In genomic region chr20:53929974-53930650, GRCh38 we compare ENCODE assay signal across 11 cellular contexts.
DNase-seq lines count a peak whose midpoint lies in the region; ATAC-seq, FAIRE-seq and TF ChIP-seq lines count a peak whose summit lies in the region.
"Had no signal": no experiment of that assay in that cellular context is flagged by ENCODE, and none has a peak within 500 bp of the region (broad histone marks: within the 10 kb centered on the region; RNA-seq: fewer than 3 reads in every experiment).

No MANE protein-coding gene starts in this region.

- CTCF ChIA-PET in HepG2 (lab: Yijun Ruan, JAX; ENCODE audit: low intra/inter-chr PET ratio, low total read pairs) = no interaction called here
- CTCF ChIA-PET in CD8-positive, alpha-beta memory T cell (lab: Charles Lee) = interaction anchor here (1.0 to 2.7 kb wide), 3 partner anchors 14 to 517 kb away, joined by 3 to 10 read pairs (median 3); no protein-coding TSS in a partner anchor

- H3K36me3 ChIP-seq in HepG2 (replicated peaks in 1 of 2; ENCODE audit: control insufficient read depth in 1 of 2, insufficient read depth in 2 of 2, low read length in 2 of 2) (no peaks in the 10 kb centered on the region), right lobe of liver (no peaks in the 10 kb centered on the region), OCI-LY3 (replicated peaks; ENCODE audit: low read depth, low read length) (no peaks in the 10 kb centered on the region), transverse colon (no peaks in the 10 kb centered on the region), stomach (no peaks in the 10 kb centered on the region)
- H3K36me3 ChIP-seq in CD8-positive, alpha-beta memory T cell (ENCODE audit: insufficient read depth, low read length) = no peaks in the 10 kb centered on the region
- H3K36me3 ChIP-seq: ovary had no signal

- peaks cover 37 to 49% (median 47%) of the 10 kb centered on the region in 3 donors for H3K4me1 Mint-ChIP-seq in CD8-positive, alpha-beta memory T cell

- H3K4me3 ChIP-seq in HepG2 (replicated peaks in 1 of 3; ENCODE audit: insufficient read depth in 1 of 3, low read depth in 2 of 3, low read length in 3 of 3) = no peak overlapping the region
- H3K4me3 ChIP-seq in right lobe of liver = no peak overlapping the region
- H3K4me3 ChIP-seq in OCI-LY3 (ENCODE audit: low read length) = no peak overlapping the region
- H3K4me3 ChIP-seq in transverse colon = no peak overlapping the region
- no peak overlapping the region for H3K4me3 ChIP-seq in CD8-positive, alpha-beta memory T cell (ENCODE audit: low read length)
- no peak overlapping the region for H3K4me3 ChIP-seq in stomach
- H3K4me3 ChIP-seq: ovary, SK-N-MC had no signal

- H3K27ac ChIP-seq in HepG2 (ENCODE audit: extremely low read length, insufficient read depth, low read length) = no peak overlapping the region
- H3K27ac ChIP-seq in right lobe of liver = no peak overlapping the region
- no peak overlapping the region for H3K27ac ChIP-seq in OCI-LY3 (ENCODE audit: low read length)
- peak overlapping the region in 3 of 4 donors; percentile 16 to 67 (median 30) for H3K27ac ChIP-seq in transverse colon
- no peak overlapping the region for H3K27ac ChIP-seq in CD8-positive, alpha-beta memory T cell (ENCODE audit: low read depth, low read length)
- H3K27ac ChIP-seq in stomach = peak overlapping the region in 2 of 5 donors; percentile 14 to 61
- H3K27ac ChIP-seq: ovary, SK-N-MC had no signal

- H3K9me3 ChIP-seq in HepG2 (ENCODE audit: low read length) = no peaks in the 10 kb centered on the region
- no peaks in the 10 kb centered on the region for H3K9me3 ChIP-seq in right lobe of liver
- no peaks in the 10 kb centered on the region for H3K9me3 ChIP-seq in OCI-LY3 (ENCODE audit: insufficient read depth, low read length)
- H3K9me3 ChIP-seq in transverse colon = no peaks in the 10 kb centered on the region
- H3K9me3 ChIP-seq in CD8-positive, alpha-beta memory T cell (ENCODE audit: low read length) = no peaks in the 10 kb centered on the region
- H3K9me3 ChIP-seq in stomach = no peaks in the 10 kb centered on the region
- H3K9me3 ChIP-seq: ovary had no signal

- H3K79me2 ChIP-seq in HepG2 (ENCODE audit: insufficient read depth, low read length) (no peaks in the 10 kb centered on the region), OCI-LY3 (ENCODE audit: low read length) (no peaks in the 10 kb centered on the region)

- no peaks in the 10 kb centered on the region for H3K36me3 Mint-ChIP-seq in CD8-positive, alpha-beta memory T cell

- peak overlapping the region; percentile 7; the same call in 1 of the 2 replicates for H3K9ac ChIP-seq in HepG2 (ENCODE audit: insufficient read depth, low read depth, low read length)
- H3K9ac ChIP-seq in OCI-LY3 (ENCODE audit: low read length) = no peak overlapping the region

- ATAC-seq in HepG2 (no peak), right lobe of liver (no peak), HG02840 (IDR thresholded peaks at IDR 0.05; ENCODE audit: low FRiP score, unreplicated experiment) (peak; percentile 50)

- 37% methylated on average over 6 of the region's 6 CpGs for WGBS in HepG2 (ENCODE audit: low lambda C conversion rate)
- 79% methylated on average over 6 of the region's 6 CpGs for WGBS in right lobe of liver (ENCODE audit: insufficient coverage, low coverage, low lambda C conversion rate, missing lambda C conversion rate)
- 71 to 87% methylated on average over 5 to 6 of the region's 6 CpGs for WGBS in transverse colon (ENCODE audit: low coverage in 1 of 2), 2 donors
- WGBS in stomach, 5 donors = 88 to 94% (median 91%) methylated on average over 6 of the region's 6 CpGs

- H3K27me3 Mint-ChIP-seq in CD8-positive, alpha-beta memory T cell = no peaks in the 10 kb centered on the region

- TF ChIP-seq POLR2A in HepG2 (IDR thresholded peaks at IDR 0.05; ENCODE audit: insufficient read depth in 1 of 2, low read depth in 2 of 2, low read length in 2 of 2) (no peak), right lobe of liver (IDR thresholded peaks at IDR 0.05) (no peak), transverse colon (IDR thresholded peaks at IDR 0.05) (no peak), stomach (IDR thresholded peaks at IDR 0.05) (no peak)

- H3K4me2 ChIP-seq in HepG2 (ENCODE audit: low read depth, low read length) = no peak overlapping the region
- peak overlapping the region; percentile 4 for H3K4me2 ChIP-seq in OCI-LY3 (ENCODE audit: low read length)

- TF ChIP-seq CTCF in HepG2 (CRISPR knock-in tag; IDR thresholded peaks at IDR 0.05) (no peak), right lobe of liver (IDR thresholded peaks at IDR 0.05) (no peak), OCI-LY3 (IDR thresholded peaks at IDR 0.05; ENCODE audit: low read depth, low read length) (no peak), transverse colon (IDR thresholded peaks at IDR 0.05) (no peak), stomach (IDR thresholded peaks at IDR 0.05) (no peak)

- TF ChIP-seq EP300 in HepG2 (IDR thresholded peaks at IDR 0.05; ENCODE audit: low read depth in 2 of 2, low read length in 2 of 2) (no peak), HepG2 (CRISPR knock-in tag; IDR thresholded peaks at IDR 0.05; ENCODE audit: borderline replicate concordance) (no peak), transverse colon (IDR thresholded peaks at IDR 0.05; ENCODE audit: low read depth) (no peak), stomach (IDR thresholded peaks at IDR 0.05) (no peak)

- POLR2A ChIA-PET in HepG2 (lab: Yijun Ruan, JAX) = interaction anchor here (1.3 kb wide), 1 partner anchor 336 kb away, joined by 5 read pairs; the partner anchor contains the start of gene ZNF217
- POLR2A ChIA-PET in CD8-positive, alpha-beta memory T cell (lab: Charles Lee) = interaction anchor here (0.6 kb wide), 1 partner anchor 31 kb away, joined by 3 read pairs; no protein-coding TSS in a partner anchor

- no peaks in the 10 kb centered on the region for H4K20me1 ChIP-seq in HepG2 (ENCODE audit: insufficient read depth, low read length)
- H4K20me1 ChIP-seq in OCI-LY3 (ENCODE audit: insufficient read depth, low read length) = no peaks in the 10 kb centered on the region

- in situ Hi-C loops in HepG2 (cut with HindIII; ENCODE audit: extremely low pct_ligation_motif_present, low pct_unique_long_range_greater_than_20kb) = no loop called here
- in situ Hi-C loops in transverse colon (cut with MboI; ENCODE audit: low pct_ligation_motif_present in 1 of 4, low pct_unique_long_range_greater_than_20kb in 1 of 4, low sequenced_read_pairs in 3 of 4) = no loop called here

- H3K4me1 ChIP-seq in HepG2 (ENCODE audit: insufficient read depth, low read length) (peaks cover 42% of the 10 kb centered on the region), right lobe of liver (peaks cover 0 to 8% (median 3%) of the 10 kb centered on the region in 4 donors), OCI-LY3 (ENCODE audit: low read length) (peaks cover 60% of the 10 kb centered on the region), transverse colon (peaks cover 0 to 19% (median 5%) of the 10 kb centered on the region in 4 donors), stomach (peaks cover 0 to 29% (median 18%) of the 10 kb centered on the region in 4 donors)
- peaks cover 19% of the 10 kb centered on the region for H3K4me1 ChIP-seq in CD8-positive, alpha-beta memory T cell (ENCODE audit: insufficient read depth, low read length)

- peak overlapping the region; percentile 22 for H2AFZ ChIP-seq in HepG2 (ENCODE audit: low read length)
- H2AFZ ChIP-seq in OCI-LY3 (ENCODE audit: low read depth, low read length) = no peak overlapping the region

- DNase-seq in HepG2 (ENCODE audit: low spot score) (no peak), right lobe of liver (no peak), transverse colon (no peak), stomach (no peak)
- DNase-seq in CD8-positive, alpha-beta memory T cell = no peak
- no peak for DNase-seq in activated effector memory CD4-positive, alpha-beta T cell treated with anti-CD3 and anti-CD28 coated beads, Interleukin-2, amount 50 U/mL, for 16 hours
- DNase-seq: ovary had no signal

- intact Hi-C loops in HepG2 (cut with micrococcal nuclease; ENCODE audit: unreplicated experiment) = no loop called here
- intact Hi-C loops in right lobe of liver (cut with DNase I) = loop anchor here in 1 of 2 donors (10.0 kb wide), 1 partner anchor 355 kb away; no protein-coding TSS in a partner anchor
- intact Hi-C loops in transverse colon (cut with DNase I; ENCODE audit: low total_unique reads) = no loop called here
- intact Hi-C loops in stomach (cut with DNase I; ENCODE audit: low total_unique reads) = no loop called here

- H3K27me3 ChIP-seq in HepG2 (ENCODE audit: control insufficient read depth in 1 of 2, insufficient read depth in 2 of 2, low read length in 2 of 2) = peaks cover 0 to 10% of the 10 kb centered on the region in 2 experiments; a peak in 1 of 5 replicates
- no peaks in the 10 kb centered on the region for H3K27me3 ChIP-seq in right lobe of liver
- peaks cover 40% of the 10 kb centered on the region for H3K27me3 ChIP-seq in OCI-LY3 (ENCODE audit: low read depth, low read length)
- H3K27me3 ChIP-seq in transverse colon = no peaks in the 10 kb centered on the region
- H3K27me3 ChIP-seq in CD8-positive, alpha-beta memory T cell (ENCODE audit: insufficient read depth, low read length, poor library complexity, severe bottlenecking) = no peaks in the 10 kb centered on the region
- H3K27me3 ChIP-seq in stomach = no peaks in the 10 kb centered on the region
- H3K27me3 ChIP-seq: ovary had no signal

- peak overlapping the region in 4 of 8 donors; percentile 5 to 39 (median 30) for H3K27ac Mint-ChIP-seq in CD8-positive, alpha-beta memory T cell

- no peak for TF ChIP-seq RAD21 in HepG2 (CRISPR knock-in tag; IDR thresholded peaks at IDR 0.05)

- no TSS peak for BruUV-seq in HepG2 (replicated peaks; lab: Mats Ljungman, UMichigan)

- H3K4me3 Mint-ChIP-seq in CD8-positive, alpha-beta memory T cell = no peak overlapping the region

- H3K9me3 Mint-ChIP-seq in CD8-positive, alpha-beta memory T cell = no peaks in the 10 kb centered on the region

- FAIRE-seq in HepG2 (lab: Jason Lieb, UNC) = no peak
- FAIRE-seq: frontal cortex had no signal

TF ChIP-seq in HepG2, 621 proteins besides CTCF, POLR2A, EP300 and RAD21:
- TF ChIP-seq ZNF713 (CRISPR knock-in tag; IDR thresholded peaks at IDR 0.05) (no peak), JUN (CRISPR knock-in tag; IDR thresholded peaks at IDR 0.05) (no peak), ZNF232 (CRISPR knock-in tag; IDR thresholded peaks at IDR 0.05; ENCODE audit: borderline replicate concordance) (no peak), ZNF563 (CRISPR knock-in tag; IDR thresholded peaks at IDR 0.05) (no peak), ATF4 (CRISPR knock-in tag; IDR thresholded peaks at IDR 0.05) (0 out of 4 replicates have a peak, but pooled peaks of 1 of the 2 experiments have one; percentile 24)

Comparison
In these comparisons a context has a peak if more than half of its experiments do, and no peak if none do; other contexts are left out.
1. H3K27ac ChIP-seq: peak in transverse colon (3 of 4); none in HepG2 (single experiment), right lobe of liver (0 of 3), OCI-LY3 (single experiment) and CD8-positive, alpha-beta memory T cell (single experiment).